Comparison of ENCODE assay signal across 8 cellular contexts in genomic region chr18:59696311-59697235, GRCh38. TPM values are rescaled to one million over a fixed set of nuclear protein-coding genes. Genes with fewer than 3 reads are reported as not detected.
DNase-seq lines count a peak whose midpoint lies in the region; ATAC-seq and TF ChIP-seq lines count a peak whose summit lies in the region.

No MANE protein-coding gene starts in this region.

- no peak for TF ChIP-seq EP300 in upper lobe of left lung (IDR thresholded peaks at IDR 0.05)

- H3K36me3 ChIP-seq in brain microvascular endothelial cell (replicated peaks) (no peaks in the 10 kb centered on the region), left lung (no peaks in the 10 kb centered on the region), upper lobe of left lung (no peaks in the 10 kb centered on the region)

- 3 to 4% methylated on average over 27 to 55 of the region's 79 CpGs for WGBS in upper lobe of left lung, 2 donors

- ATAC-seq in GM19351 (IDR thresholded peaks at IDR 0.05; ENCODE audit: unreplicated experiment) (peak; percentile 52), HG03342 (IDR thresholded peaks at IDR 0.05; ENCODE audit: unreplicated experiment) (peak; percentile 36), left lung (peak; percentile 59), upper lobe of left lung (ENCODE audit: low FRiP score in 2 of 2) (peak; percentile 21 to 36), HG03571 (IDR thresholded peaks at IDR 0.05; ENCODE audit: unreplicated experiment) (no peak), GM21737 (IDR thresholded peaks at IDR 0.05; ENCODE audit: unreplicated experiment) (no peak)

- H3K27ac ChIP-seq in brain microvascular endothelial cell (peak overlapping the region; percentile 21), left lung (peak overlapping the region; percentile 22 to 71), upper lobe of left lung (peak overlapping the region; percentile 69 to 82 (median 79))

- H3K4me1 ChIP-seq in left lung (peaks cover 0 to 9% of the 10 kb centered on the region in 2 donors), upper lobe of left lung (peaks cover 0 to 23% (median 13%) of the 10 kb centered on the region in 4 donors)

- no peaks in the 10 kb centered on the region for H3K27me3 ChIP-seq in brain microvascular endothelial cell (replicated peaks)
- peaks cover 14 to 67% of the 10 kb centered on the region in 2 donors for H3K27me3 ChIP-seq in left lung
- peaks cover 0 to 15% (median 7%) of the 10 kb centered on the region in 4 donors for H3K27me3 ChIP-seq in upper lobe of left lung

- H3K4me3 ChIP-seq in brain microvascular endothelial cell (ENCODE audit: low read depth, low read length): peak overlapping the region; percentile 88
- peak overlapping the region; percentile 31 to 40 for H3K4me3 ChIP-seq in left lung
- H3K4me3 ChIP-seq in upper lobe of left lung: peak overlapping the region; percentile 43 to 55 (median 51)

- peak; percentile 42 for DNase-seq in brain microvascular endothelial cell
- DNase-seq in left lung: peak in 1 of 2 donors; percentile 66
- peak in 1 of 2 donors; percentile 82 for DNase-seq in upper lobe of left lung
- DNase-seq in DMS79 (lab: John Stamatoyannopoulos, UW): no peak

- H3K9me3 ChIP-seq in left lung: no peaks in the 10 kb centered on the region
- H3K9me3 ChIP-seq in upper lobe of left lung: no peaks in the 10 kb centered on the region

- no peak for TF ChIP-seq POLR2A in upper lobe of left lung (IDR thresholded peaks at IDR 0.05)

- TF ChIP-seq CTCF in brain microvascular endothelial cell (IDR thresholded peaks at IDR 0.05; ENCODE audit: low read depth, low read length, missing control alignments): peak; percentile 1
- TF ChIP-seq CTCF in left lung (IDR thresholded peaks at IDR 0.05): no peak
- TF ChIP-seq CTCF in upper lobe of left lung (IDR thresholded peaks at IDR 0.05): no peak

- in situ Hi-C loops in brain microvascular endothelial cell (cut with HindIII; ENCODE audit: low pct_ligation_motif_present, low sequenced_read_pairs): no loop called here

- intact Hi-C loops in left lung (cut with DNase I): no loop called here

RNA-seq across cellular contexts. Expression of gene CCBE1, which starts 0.7 kb away (rescaled TPM):
- total RNA-seq in left lung: 10 to 100 TPM; 16.0 to 34.4 TPM
- 10 to 100 TPM in 4 of 6 donors, 1 to 10 TPM in 2; 8.7 to 23.6 (median 12.3) TPM for total RNA-seq in upper lobe of left lung

Comparison
In these comparisons a context has a peak if more than half of its experiments do, and no peak if none do; other contexts are left out.
1. ATAC-seq: peak in GM19351 (single experiment), HG03342 (single experiment), left lung (single experiment) and upper lobe of left lung (2 of 2); none in HG03571 (single experiment) and GM21737 (single experiment).
2. H3K27ac ChIP-seq: peak in every context shown above with its lines; median percentile 79 in upper lobe of left lung; 46 in left lung; 21 in brain microvascular endothelial cell.
3. H3K4me3 ChIP-seq: peak in every context shown above with its lines; median percentile 88 in brain microvascular endothelial cell; 51 in upper lobe of left lung; 36 in left lung.